8 cellular contexts compared by ENCODE assay signal in genomic region chr14:21267431-21267845, GRCh38. TPM values are rescaled to one million over a fixed set of nuclear protein-coding genes. Genes with fewer than 3 reads are reported as not detected.
DNase-seq lines count a peak whose midpoint lies in the region; ATAC-seq and TF ChIP-seq lines count a peak whose summit lies in the region.

No MANE protein-coding gene starts in this region.

- ATAC-seq in activated naive CD8-positive, alpha-beta T cell treated with anti-CD3 and anti-CD28 coated beads, Interleukin-2, amount 10 ng/mL, durations not matched to agents 7 days and 5 days (ENCODE audit: low read depth), result no peak
- ATAC-seq in GM19023 (IDR thresholded peaks at IDR 0.05; ENCODE audit: unreplicated experiment), result no peak
- ATAC-seq in GM21390 (IDR thresholded peaks at IDR 0.05; ENCODE audit: unreplicated experiment), result no peak
- ATAC-seq in HG03460 (IDR thresholded peaks at IDR 0.05; ENCODE audit: unreplicated experiment), result no peak

- peak overlapping the region; percentile 100 for H3K4me3 Mint-ChIP-seq in activated naive CD4-positive, alpha-beta T cell treated with anti-CD3 and anti-CD28 coated beads, Interleukin-2, amount 10 ng/mL, durations not matched to agents 7 days and 5 days
- peak overlapping the region; percentile 99 for H3K4me3 Mint-ChIP-seq in activated naive CD8-positive, alpha-beta T cell treated with anti-CD3 and anti-CD28 coated beads, Interleukin-2, amount 10 ng/mL, durations not matched to agents 7 days and 5 days
- peak overlapping the region; percentile 100 for H3K4me3 Mint-ChIP-seq in type B pancreatic cell

- DNase-seq in activated naive CD4-positive, alpha-beta T cell treated with anti-CD3 and anti-CD28 coated beads, Interleukin-2, amount 10 ng/mL, durations not matched to agents 7 days and 5 days, result no peak
- DNase-seq in activated naive CD4-positive, alpha-beta T cell treated with Interleukin-2 at 50 U/mL for 16 hours, result no peak
- DNase-seq in activated naive CD8-positive, alpha-beta T cell treated with anti-CD3 and anti-CD28 coated beads, Interleukin-2, amount 10 ng/mL, durations not matched to agents 7 days and 5 days, result no peak
- DNase-seq in left kidney (ENCODE audit: low read depth, low spot score), result peak; percentile 11
- no peak for DNase-seq in type B pancreatic cell (ENCODE audit: extremely low spot score, unreplicated experiment)

- POLR2A ChIA-PET in activated naive CD8-positive, alpha-beta T cell treated with anti-CD3 and anti-CD28 coated beads, Interleukin-2, amount 10 ng/mL, durations not matched to agents 7 days and 5 days (lab: Charles Lee), result interaction anchor here (0.7 to 2.0 kb wide), 2 partner anchors 11 to 117 kb away, joined by 3 to 5 read pairs; partner anchors contain the start of gene SUPT16H

- H3K36me3 Mint-ChIP-seq in activated naive CD4-positive, alpha-beta T cell treated with anti-CD3 and anti-CD28 coated beads, Interleukin-2, amount 10 ng/mL, durations not matched to agents 7 days and 5 days, result peaks cover 59% of the 10 kb centered on the region
- H3K36me3 Mint-ChIP-seq in activated naive CD8-positive, alpha-beta T cell treated with anti-CD3 and anti-CD28 coated beads, Interleukin-2, amount 10 ng/mL, durations not matched to agents 7 days and 5 days, result peaks cover 43% of the 10 kb centered on the region
- H3K36me3 Mint-ChIP-seq in type B pancreatic cell, result peaks cover 56% of the 10 kb centered on the region

- CTCF ChIA-PET in activated naive CD4-positive, alpha-beta T cell treated with anti-CD3 and anti-CD28 coated beads, Interleukin-2, amount 10 ng/mL, durations not matched to agents 7 days and 5 days (lab: Charles Lee), result no interaction called here

- TF ChIP-seq CTCF in type B pancreatic cell (conservative IDR thresholded peaks at IDR 0.05), result no peak

- H3K9me3 Mint-ChIP-seq in activated naive CD4-positive, alpha-beta T cell treated with anti-CD3 and anti-CD28 coated beads, Interleukin-2, amount 10 ng/mL, durations not matched to agents 7 days and 5 days, result no peaks in the 10 kb centered on the region
- H3K9me3 Mint-ChIP-seq in activated naive CD8-positive, alpha-beta T cell treated with anti-CD3 and anti-CD28 coated beads, Interleukin-2, amount 10 ng/mL, durations not matched to agents 7 days and 5 days, result no peaks in the 10 kb centered on the region
- H3K9me3 Mint-ChIP-seq in type B pancreatic cell, result no peaks in the 10 kb centered on the region

- peaks cover 65% of the 10 kb centered on the region for H3K4me1 Mint-ChIP-seq in activated naive CD4-positive, alpha-beta T cell treated with anti-CD3 and anti-CD28 coated beads, Interleukin-2, amount 10 ng/mL, durations not matched to agents 7 days and 5 days
- peaks cover 54% of the 10 kb centered on the region for H3K4me1 Mint-ChIP-seq in activated naive CD8-positive, alpha-beta T cell treated with anti-CD3 and anti-CD28 coated beads, Interleukin-2, amount 10 ng/mL, durations not matched to agents 7 days and 5 days
- peaks cover 36% of the 10 kb centered on the region for H3K4me1 Mint-ChIP-seq in type B pancreatic cell (ENCODE audit: unreplicated experiment)

- peak overlapping the region; percentile 99 for H3K27ac Mint-ChIP-seq in activated naive CD4-positive, alpha-beta T cell treated with anti-CD3 and anti-CD28 coated beads, Interleukin-2, amount 10 ng/mL, durations not matched to agents 7 days and 5 days
- H3K27ac Mint-ChIP-seq in activated naive CD8-positive, alpha-beta T cell treated with anti-CD3 and anti-CD28 coated beads, Interleukin-2, amount 10 ng/mL, durations not matched to agents 7 days and 5 days, result peak overlapping the region; percentile 71
- peak overlapping the region; percentile 99 for H3K27ac Mint-ChIP-seq in type B pancreatic cell

- peaks cover 3% of the 10 kb centered on the region for H3K27me3 Mint-ChIP-seq in activated naive CD4-positive, alpha-beta T cell treated with anti-CD3 and anti-CD28 coated beads, Interleukin-2, amount 10 ng/mL, durations not matched to agents 7 days and 5 days
- H3K27me3 Mint-ChIP-seq in activated naive CD8-positive, alpha-beta T cell treated with anti-CD3 and anti-CD28 coated beads, Interleukin-2, amount 10 ng/mL, durations not matched to agents 7 days and 5 days, result no peaks in the 10 kb centered on the region
- peaks cover 7% of the 10 kb centered on the region for H3K27me3 Mint-ChIP-seq in type B pancreatic cell

RNA-seq across cellular contexts. Expression of gene HNRNPC, which starts 1.8 kb away (rescaled TPM):
- 100 to 1,000 TPM; 658 to 677 TPM for total RNA-seq in activated naive CD8-positive, alpha-beta T cell treated with anti-CD3 and anti-CD28 coated beads, Interleukin-2, amount 10 ng/mL, durations not matched to agents 7 days and 5 days
- 474 and 692 TPM in 2 replicates for total RNA-seq in type B pancreatic cell (ENCODE audit: low replicate concordance)

RNA-seq across cellular contexts. Expression of gene RPGRIP1, which starts 12.4 kb away (rescaled TPM):
- total RNA-seq in activated naive CD8-positive, alpha-beta T cell treated with anti-CD3 and anti-CD28 coated beads, Interleukin-2, amount 10 ng/mL, durations not matched to agents 7 days and 5 days, result not detected
- total RNA-seq in type B pancreatic cell (ENCODE audit: low replicate concordance), result 0.19 and 0.63 TPM in 2 replicates
